ENCODE assay signal across 8 cellular contexts in genomic region chr2:16656784-16657391, GRCh38. TPM values are rescaled to one million over a fixed set of nuclear protein-coding genes. Genes with fewer than 3 reads are reported as not detected.
DNase-seq lines count a peak whose midpoint lies in the region; ATAC-seq and TF ChIP-seq lines count a peak whose summit lies in the region.

No MANE protein-coding gene starts in this region.

- H3K27me3 Mint-ChIP-seq in T-helper 17 cell, result peaks cover 45% of the 10 kb centered on the region

- no peak for DNase-seq in T-helper 17 cell
- no peak for DNase-seq in stimulated activated CD4-positive, alpha-beta T cell treated with anti-CD3 and anti-CD28 coated beads, Interleukin-2, amount 100 ng/mL, for 24 hours
- no peak for DNase-seq in SK-N-SH
- no peak for DNase-seq in RPMI8226
- no peak for DNase-seq in cortex of kidney (lab: John Stamatoyannopoulos, UW)

- H3K36me3 Mint-ChIP-seq in T-helper 17 cell (ENCODE audit: low read depth), result no peaks in the 10 kb centered on the region

- ATAC-seq in GM18909 (IDR thresholded peaks at IDR 0.05; ENCODE audit: poor library complexity, unreplicated experiment) (peak; percentile 89), HG03025 (IDR thresholded peaks at IDR 0.05; ENCODE audit: low FRiP score, unreplicated experiment) (peak; percentile 78), T-helper 17 cell (peak; percentile 57)

- no peak overlapping the region for H3K4me2 ChIP-seq in SK-N-SH

- no peak overlapping the region for H3K4me3 Mint-ChIP-seq in T-helper 17 cell

- CTCF ChIA-PET in SK-N-SH (lab: Yijun Ruan, JAX), result interaction anchor here (1.1 to 7.5 kb wide), 4 partner anchors 20 to 100 kb away, joined by 3 to 39 read pairs (median 5); no protein-coding TSS in a partner anchor

- no peak overlapping the region for H2AFZ ChIP-seq in SK-N-SH (ENCODE audit: low read depth)

- H3K9me3 ChIP-seq in T-helper 17 cell (ENCODE audit: control insufficient read depth, low read length, poor library complexity, severe bottlenecking) (no peaks in the 10 kb centered on the region), muscle layer of duodenum (ENCODE audit: control insufficient read depth in 1 of 2, low read length in 2 of 2) (no peaks in the 10 kb centered on the region), SK-N-SH (no peaks in the 10 kb centered on the region)

- H3K4me1 Mint-ChIP-seq in T-helper 17 cell, result peaks cover 3% of the 10 kb centered on the region

- H3K4me3 ChIP-seq in muscle layer of duodenum (ENCODE audit: low read depth in 1 of 2, low read length in 2 of 2) (no peak overlapping the region), SK-N-SH (ENCODE audit: low read depth in 2 of 2, low read length in 1 of 2) (no peak overlapping the region)

- H3F3A ChIP-seq in SK-N-SH (replicated peaks; ENCODE audit: insufficient read depth), result no peaks in the 10 kb centered on the region

- no peaks in the 10 kb centered on the region for H3K79me2 ChIP-seq in SK-N-SH (ENCODE audit: insufficient read depth)

- no peak for TF ChIP-seq EP300 in SK-N-SH (IDR thresholded peaks at IDR 0.05; ENCODE audit: borderline replicate concordance in 1 of 2, low read depth in 1 of 2, low read length in 1 of 2)

- WGBS in SK-N-SH (ENCODE audit: low lambda C conversion rate), result 49% methylated on average over 8 of the region's 8 CpGs

- peaks cover 15 to 52% of the 10 kb centered on the region in 2 donors for H3K4me1 ChIP-seq in muscle layer of duodenum (ENCODE audit: control insufficient read depth in 1 of 2, insufficient read depth in 2 of 2, low read length in 2 of 2)
- peaks cover 0 to 21% of the 10 kb centered on the region in 2 experiments; a peak in 2 of 4 replicates for H3K4me1 ChIP-seq in SK-N-SH (ENCODE audit: control insufficient read depth in 1 of 2, insufficient read depth in 2 of 2, low read depth in 1 of 2, low read length in 1 of 2)

- H3K27me3 ChIP-seq in muscle layer of duodenum (ENCODE audit: low read depth, low read length) (no peaks in the 10 kb centered on the region), SK-N-SH (ENCODE audit: insufficient read depth) (no peaks in the 10 kb centered on the region)

- POLR2A ChIA-PET in SK-N-SH (lab: Yijun Ruan, JAX), result no interaction called here

- no peak overlapping the region for H3K27ac Mint-ChIP-seq in T-helper 17 cell

- H3K9ac ChIP-seq in SK-N-SH, result no peak overlapping the region

- no peaks in the 10 kb centered on the region for H3K9me2 ChIP-seq in SK-N-SH

- no peaks in the 10 kb centered on the region for H3K36me3 ChIP-seq in muscle layer of duodenum (ENCODE audit: control insufficient read depth in 1 of 2, insufficient read depth in 2 of 2, low read length in 2 of 2)
- no peaks in the 10 kb centered on the region for H3K36me3 ChIP-seq in SK-N-SH (replicated peaks in 1 of 2; ENCODE audit: control insufficient read depth in 1 of 2, insufficient read depth in 2 of 2, low read length in 1 of 2)

- H3K27ac ChIP-seq in muscle layer of duodenum (ENCODE audit: low read length) (peak overlapping the region; percentile 57), SK-N-SH (ENCODE audit: low read depth in 2 of 2, low read length in 1 of 2) (no peak overlapping the region)

- no peak for TF ChIP-seq RAD21 in SK-N-SH (IDR thresholded peaks at IDR 0.05; ENCODE audit: low read length)

- no peak for TF ChIP-seq CTCF in SK-N-SH (IDR thresholded peaks at IDR 0.05)

- no peaks in the 10 kb centered on the region for H4K20me1 ChIP-seq in SK-N-SH (ENCODE audit: insufficient read depth)

TF ChIP-seq in SK-N-SH, 30 proteins besides CTCF, POLR2A, EP300 and RAD21:
- TF ChIP-seq GATA2 (CRISPR knock-in tag; IDR thresholded peaks at IDR 0.05) (no peak), RFX5 (IDR thresholded peaks at IDR 0.05; ENCODE audit: low read length) (no peak), MAX (IDR thresholded peaks at IDR 0.05; ENCODE audit: low read depth) (no peak), SIN3A (IDR thresholded peaks at IDR 0.05; ENCODE audit: borderline replicate concordance, low read depth, low read length) (no peak), USF2 (IDR thresholded peaks at IDR 0.05; ENCODE audit: borderline replicate concordance, low read depth, low read length) (no peak), NFIC (IDR thresholded peaks at IDR 0.05; ENCODE audit: borderline replicate concordance) (no peak), MXI1 (IDR thresholded peaks at IDR 0.05; ENCODE audit: low read depth, low read length) (no peak), TCF12 (IDR thresholded peaks at IDR 0.05) (no peak), ZBTB33 (IDR thresholded peaks at IDR 0.05; ENCODE audit: borderline replicate concordance, low read depth) (no peak), RXRA (IDR thresholded peaks at IDR 0.05; ENCODE audit: borderline replicate concordance, low read depth) (no peak), TEAD4 (IDR thresholded peaks at IDR 0.05; ENCODE audit: borderline replicate concordance, insufficient read depth) (no peak), YY1 (IDR thresholded peaks at IDR 0.05; ENCODE audit: low read depth) (no peak), ELF1 (IDR thresholded peaks at IDR 0.05) (no peak), GABPA (IDR thresholded peaks at IDR 0.05; ENCODE audit: low read depth) (no peak)

RNA-seq across cellular contexts. Expression of gene CYRIA, which starts 8.7 kb away (rescaled TPM):
- total RNA-seq in T-helper 17 cell, result 1 to 10 TPM in 1 of 2 donors, under 1 TPM in 1; 0.68 to 2.4 TPM
- 0.08 and 0.13 TPM in 2 replicates for polyA plus RNA-seq in SK-N-SH (2012; rRNA removed)
- polyA plus RNA-seq in SK-N-SH (2012; cell fraction: cytosol; rRNA removed), result 0.13 and 0.17 TPM in 2 replicates
- 0.19 and 0.23 TPM in 2 replicates for polyA plus RNA-seq in SK-N-SH (2012; cell fraction: nucleus; rRNA removed)
